ENCODE assay signal across 1 cellular context in the genomic region with DNA sequence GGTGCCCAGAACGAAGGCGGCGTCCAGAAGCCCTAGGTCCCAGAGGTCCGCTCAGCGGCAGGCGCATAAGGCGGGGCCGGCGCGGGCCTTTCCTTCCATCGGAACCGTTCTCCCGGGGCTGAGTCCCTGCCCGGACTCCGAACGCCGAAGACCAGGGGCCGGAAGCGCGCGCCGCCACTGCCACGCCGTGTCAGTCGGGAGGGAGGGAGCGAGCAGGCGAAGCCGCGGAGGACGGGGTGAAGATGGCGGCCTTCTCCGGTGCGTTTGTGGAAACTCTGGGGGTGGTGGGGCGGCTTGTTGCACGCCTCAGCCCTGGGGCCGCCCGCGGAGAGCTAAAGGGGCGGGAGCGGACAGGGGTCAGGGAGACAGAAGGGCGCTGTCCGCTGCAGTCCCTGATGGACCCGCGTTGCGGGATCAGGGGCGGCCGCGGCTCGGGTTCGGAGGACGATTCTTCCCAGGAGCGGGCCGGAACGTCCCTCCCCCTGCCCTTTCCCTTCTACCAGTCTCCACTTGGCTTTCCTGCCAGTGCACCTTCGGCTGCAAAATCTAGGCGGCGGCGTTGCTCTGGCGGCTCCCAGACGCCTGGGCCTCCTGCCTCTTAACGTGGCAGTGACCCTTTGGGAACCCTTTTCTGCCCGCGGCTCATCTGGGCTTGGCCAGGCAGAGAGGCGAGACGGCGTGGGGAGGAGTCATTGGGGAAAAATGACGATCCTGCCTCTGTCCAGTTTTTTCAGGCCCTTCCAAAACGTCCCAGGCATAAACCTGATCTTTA.
TF ChIP-seq lines count a peak whose summit lies in the region.

DDX1 (plus strand) TSS at position 177 of the 772 bp plus-strand sequence; CDS start at position 243, 66 bp downstream.

TF ChIP-seq in HepG2, 621 proteins besides CTCF, POLR2A, EP300 and RAD21 (continued from another document and continues in another):
- TF ChIP-seq, protein P1, sequence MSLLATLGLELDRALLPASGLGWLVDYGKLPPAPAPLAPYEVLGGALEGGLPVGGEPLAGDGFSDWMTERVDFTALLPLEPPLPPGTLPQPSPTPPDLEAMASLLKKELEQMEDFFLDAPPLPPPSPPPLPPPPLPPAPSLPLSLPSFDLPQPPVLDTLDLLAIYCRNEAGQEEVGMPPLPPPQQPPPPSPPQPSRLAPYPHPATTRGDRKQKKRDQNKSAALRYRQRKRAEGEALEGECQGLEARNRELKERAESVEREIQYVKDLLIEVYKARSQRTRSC (CRISPR knock-in tag; IDR thresholded peaks at IDR 0.05; ENCODE audit: low read depth), result peak; percentile 96
- TF ChIP-seq KDM6A (CRISPR knock-in tag; IDR thresholded peaks at IDR 0.05; ENCODE audit: low read depth) (no peak), RFX1 (IDR thresholded peaks at IDR 0.05) (no peak), PBX2 (CRISPR knock-in tag; IDR thresholded peaks at IDR 0.05) (no peak), ZBTB38 (CRISPR knock-in tag; IDR thresholded peaks at IDR 0.05) (peak; percentile 93; the same call in 1 of the 2 replicates), ZBTB1 (CRISPR knock-in tag; IDR thresholded peaks at IDR 0.05; ENCODE audit: borderline replicate concordance) (peak; percentile 70), SIX4 (CRISPR knock-in tag; IDR thresholded peaks at IDR 0.05) (peak; percentile 71), ZNF883 (CRISPR knock-in tag; IDR thresholded peaks at IDR 0.05; ENCODE audit: not compliant biosample characterization) (peak; percentile 99), ZNF577 (CRISPR knock-in tag; IDR thresholded peaks at IDR 0.05; ENCODE audit: borderline replicate concordance, low read depth) (no peak), ZNF264 (CRISPR knock-in tag; IDR thresholded peaks at IDR 0.05) (peak; percentile 96), STAT6 (CRISPR knock-in tag; IDR thresholded peaks at IDR 0.05; ENCODE audit: borderline replicate concordance) (peak; percentile 91; the same call in 1 of the 2 replicates), ZNF317 (CRISPR knock-in tag; IDR thresholded peaks at IDR 0.05) (peak; percentile 95), FOSL2 (CRISPR knock-in tag; IDR thresholded peaks at IDR 0.05) (peak; percentile 76), ARID4A (CRISPR knock-in tag; IDR thresholded peaks at IDR 0.05; ENCODE audit: borderline replicate concordance) (peak; percentile 98), ZNF639 (CRISPR knock-in tag; conservative IDR thresholded peaks at IDR 0.05) (peak; percentile 99), PRPF4 (IDR thresholded peaks at IDR 0.05; ENCODE audit: low read depth, low read length, poor library complexity, severe bottlenecking) (no peak), NCOA5 (CRISPR knock-in tag; IDR thresholded peaks at IDR 0.05) (no peak), TERF1 (CRISPR knock-in tag; IDR thresholded peaks at IDR 0.05) (0 out of 2 replicates have a peak, but pooled peaks have one; percentile 15), FOXK1 (CRISPR knock-in tag; IDR thresholded peaks at IDR 0.05; ENCODE audit: borderline replicate concordance, low read depth) (peak; percentile 95), CENPT (CRISPR knock-in tag; IDR thresholded peaks at IDR 0.05; ENCODE audit: low read depth) (peak; percentile 92; the same call in 1 of the 2 replicates), ZNF136 (CRISPR knock-in tag; IDR thresholded peaks at IDR 0.05; ENCODE audit: low read depth) (peak; percentile 97), ZBTB7A (CRISPR knock-in tag; IDR thresholded peaks at IDR 0.05) (peak; percentile 76), PRDM15 (CRISPR knock-in tag; IDR thresholded peaks at IDR 0.05) (peak; percentile 76; the same call in 1 of the 2 replicates), ZBTB21 (CRISPR knock-in tag; IDR thresholded peaks at IDR 0.05) (peak; percentile 69; the same call in 1 of the 2 replicates), ZNF607 (CRISPR knock-in tag; IDR thresholded peaks at IDR 0.05; ENCODE audit: borderline replicate concordance) (peak; percentile 97), GMEB1 (CRISPR knock-in tag; IDR thresholded peaks at IDR 0.05; ENCODE audit: borderline replicate concordance) (peak; percentile 91)
- TF ChIP-seq, protein P2, sequence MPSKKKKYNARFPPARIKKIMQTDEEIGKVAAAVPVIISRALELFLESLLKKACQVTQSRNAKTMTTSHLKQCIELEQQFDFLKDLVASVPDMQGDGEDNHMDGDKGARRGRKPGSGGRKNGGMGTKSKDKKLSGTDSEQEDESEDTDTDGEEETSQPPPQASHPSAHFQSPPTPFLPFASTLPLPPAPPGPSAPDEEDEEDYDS (CRISPR knock-in tag; IDR thresholded peaks at IDR 0.05), result peak; percentile 89
- TF ChIP-seq, protein P3, sequence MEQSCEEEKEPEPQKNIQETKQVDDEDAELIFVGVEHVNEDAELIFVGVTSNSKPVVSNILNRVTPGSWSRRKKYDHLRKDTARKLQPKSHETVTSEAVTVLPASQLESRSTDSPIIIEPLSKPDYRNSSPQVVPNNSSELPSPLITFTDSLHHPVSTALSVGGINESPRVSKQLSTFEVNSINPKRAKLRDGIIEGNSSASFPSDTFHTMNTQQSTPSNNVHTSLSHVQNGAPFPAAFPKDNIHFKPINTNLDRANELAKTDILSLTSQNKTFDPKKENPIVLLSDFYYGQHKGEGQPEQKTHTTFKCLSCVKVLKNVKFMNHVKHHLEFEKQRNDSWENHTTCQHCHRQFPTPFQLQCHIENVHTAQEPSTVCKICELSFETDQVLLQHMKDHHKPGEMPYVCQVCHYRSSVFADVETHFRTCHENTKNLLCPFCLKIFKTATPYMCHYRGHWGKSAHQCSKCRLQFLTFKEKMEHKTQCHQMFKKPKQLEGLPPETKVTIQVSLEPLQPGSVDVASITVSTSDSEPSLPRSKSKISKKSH (CRISPR knock-in tag; IDR thresholded peaks at IDR 0.05; ENCODE audit: borderline replicate concordance), result peak; percentile 97
- TF ChIP-seq, protein P4, sequence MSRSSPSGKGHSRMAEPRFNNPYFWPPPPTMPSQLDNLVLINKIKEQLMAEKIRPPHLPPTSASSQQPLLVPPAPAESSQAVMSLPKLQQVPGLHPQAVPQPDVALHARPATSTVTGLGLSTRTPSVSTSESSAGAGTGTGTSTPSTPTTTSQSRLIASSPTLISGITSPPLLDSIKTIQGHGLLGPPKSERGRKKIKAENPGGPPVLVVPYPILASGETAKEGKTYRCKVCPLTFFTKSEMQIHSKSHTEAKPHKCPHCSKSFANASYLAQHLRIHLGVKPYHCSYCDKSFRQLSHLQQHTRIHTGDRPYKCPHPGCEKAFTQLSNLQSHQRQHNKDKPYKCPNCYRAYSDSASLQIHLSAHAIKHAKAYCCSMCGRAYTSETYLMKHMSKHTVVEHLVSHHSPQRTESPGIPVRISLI (CRISPR knock-in tag; IDR thresholded peaks at IDR 0.05; ENCODE audit: borderline replicate concordance), result peak; percentile 68; the same call in 1 of the 2 replicates
